In genomic region chr12:120528861-120529525, GRCh38 we compare ENCODE assay signal across 8 cellular contexts. TPM values are rescaled to one million over a fixed set of nuclear protein-coding genes. Genes with fewer than 3 reads are reported as not detected.
A peak's percentile ranks its signal among the peaks of the same experiment; 100 is the strongest.
DNase-seq lines count a peak whose midpoint lies in the region; FAIRE-seq and TF ChIP-seq lines count a peak whose summit lies in the region.

COQ5 (minus strand) TSS chr12:120529158; CDS start chr12:120529141, 17 bp downstream.

- no peaks in the 10 kb centered on the region for H3K79me1 ChIP-seq in neuronal stem cell (ENCODE audit: low read depth, low read length)

- H3K4me3 Mint-ChIP-seq in activated naive CD4-positive, alpha-beta T cell treated with anti-CD3 and anti-CD28 coated beads for 36 hours = peak within 1 kb of the TSS; percentile 100

- no peak within 1 kb of the TSS for H2AK5ac ChIP-seq in neuronal stem cell (ENCODE audit: low read depth, low read length)

- H3K4me1 ChIP-seq in SJSA1 (replicated peaks) = peaks cover 8% of the 10 kb centered on the region
- H3K4me1 ChIP-seq in neuronal stem cell (ENCODE audit: control insufficient read depth in 2 of 2, insufficient read depth in 1 of 2, low read depth in 1 of 2, low read length in 2 of 2) = peaks cover 0 to 7% of the 10 kb centered on the region in 2 donors

- peaks cover 2% of the 10 kb centered on the region for H3K36me3 Mint-ChIP-seq in activated naive CD4-positive, alpha-beta T cell treated with anti-CD3 and anti-CD28 coated beads for 36 hours (ENCODE audit: low read depth)

- H2BK120ac ChIP-seq in neuronal stem cell (ENCODE audit: low read depth, low read length) = no peak within 1 kb of the TSS

- TF ChIP-seq CTCF in subcutaneous adipose tissue (IDR thresholded peaks at IDR 0.05; ENCODE audit: low read depth) = no peak

- peaks cover 22% of the 10 kb centered on the region for H3K4me1 Mint-ChIP-seq in activated naive CD4-positive, alpha-beta T cell treated with anti-CD3 and anti-CD28 coated beads for 36 hours (ENCODE audit: low read depth)

- no peak within 1 kb of the TSS for H2BK12ac ChIP-seq in neuronal stem cell (ENCODE audit: low read length)

- H3K18ac ChIP-seq in neuronal stem cell (ENCODE audit: low read length) = peak within 1 kb of the TSS; percentile 98

- FAIRE-seq in H54 (lab: Jason Lieb, UNC) (no peak), frontal cortex (lab: Jason Lieb, UNC) (no peak)

- CTCF ChIA-PET in activated naive CD4-positive, alpha-beta T cell treated with anti-CD3 and anti-CD28 coated beads for 36 hours (lab: Charles Lee) = interaction anchor here (0.6 to 1.3 kb wide), 6 partner anchors 9 to 505 kb away, joined by 3 to 5 read pairs (median 3); no protein-coding TSS in a partner anchor

- H3K27ac ChIP-seq in SJSA1 = peak within 1 kb of the TSS; percentile 87
- H3K27ac ChIP-seq in neuronal stem cell (replicated peaks; ENCODE audit: low read length) = peak within 1 kb of the TSS; percentile 94

- H4K8ac ChIP-seq in neuronal stem cell (ENCODE audit: low read depth, low read length) = peak within 1 kb of the TSS; percentile 86

- H3K36me3 ChIP-seq in SJSA1 = 0 out of 2 replicates have a peak, but pooled peaks cover 7% of the 10 kb centered on the region
- peaks cover 2 to 17% of the 10 kb centered on the region in 2 donors for H3K36me3 ChIP-seq in neuronal stem cell (replicated peaks in 1 of 2; ENCODE audit: control insufficient read depth in 2 of 2, insufficient read depth in 2 of 2, low read length in 2 of 2)

- H3K14ac ChIP-seq in neuronal stem cell (ENCODE audit: low read length) = no peak within 1 kb of the TSS

- H3K4me2 ChIP-seq in neuronal stem cell (ENCODE audit: insufficient read depth, low read length, poor library complexity, severe bottlenecking) = peak within 1 kb of the TSS; percentile 83

- H3K27me3 Mint-ChIP-seq in activated naive CD4-positive, alpha-beta T cell treated with anti-CD3 and anti-CD28 coated beads for 36 hours (ENCODE audit: low read depth) = no peaks in the 10 kb centered on the region

- peak within 1 kb of the TSS; percentile 99 for H3K27ac Mint-ChIP-seq in activated naive CD4-positive, alpha-beta T cell treated with anti-CD3 and anti-CD28 coated beads for 36 hours

- no peak within 1 kb of the TSS for H3K4ac ChIP-seq in neuronal stem cell (ENCODE audit: low read length)

- DNase-seq in EL (peak; percentile 85), H54 (ENCODE audit: insufficient read length, low spot score) (peak; percentile 67), M059J (ENCODE audit: low read depth) (peak; percentile 81), SJSA1 (ENCODE audit: low read depth in 1 of 2, low spot score in 2 of 2) (peak; percentile 86), frontal cortex (ENCODE audit: low spot score in 2 of 2) (peak; percentile 64 to 81), neuronal stem cell (ENCODE audit: low spot score) (peak; percentile 88)
- DNase-seq in activated naive CD4-positive, alpha-beta T cell treated with anti-CD3 and anti-CD28 coated beads for 36 hours = peak; percentile 93

- H3K9me3 ChIP-seq in SJSA1 (replicated peaks) = no peaks in the 10 kb centered on the region
- H3K9me3 ChIP-seq in neuronal stem cell (replicated peaks in 1 of 2; ENCODE audit: control insufficient read depth in 2 of 2, insufficient read depth in 1 of 2, low read depth in 1 of 2, low read length in 2 of 2) = no peaks in the 10 kb centered on the region

- H3K9ac ChIP-seq in neuronal stem cell (ENCODE audit: low read depth, low read length, poor library complexity) = peak within 1 kb of the TSS; percentile 96

- H3K23ac ChIP-seq in neuronal stem cell (ENCODE audit: low read depth, low read length, poor library complexity) = peak within 1 kb of the TSS; percentile 75

- no CpG with 5 or more reads among the region's 38 CpGs for WGBS in neuronal stem cell (ENCODE audit: extremely low coverage in 2 of 2, insufficient read length in 2 of 2, insufficient replicate concordance in 1 of 2), 2 donors

- H3K4me3 ChIP-seq in SJSA1 (peak within 1 kb of the TSS; percentile 67), neuronal stem cell (ENCODE audit: low read length in 2 of 2) (peak within 1 kb of the TSS; percentile 87 to 98)

- H3K9me3 Mint-ChIP-seq in activated naive CD4-positive, alpha-beta T cell treated with anti-CD3 and anti-CD28 coated beads for 36 hours = no peaks in the 10 kb centered on the region

- peak within 1 kb of the TSS; percentile 94 for H2AFZ ChIP-seq in neuronal stem cell (ENCODE audit: low read length)

- intact Hi-C loops in activated naive CD4-positive, alpha-beta T cell treated with anti-CD3 and anti-CD28 coated beads for 36 hours (cut with micrococcal nuclease) = no loop called here

- H2BK5ac ChIP-seq in neuronal stem cell (ENCODE audit: low read length) = no peak within 1 kb of the TSS

- H3K27me3 ChIP-seq in SJSA1 (replicated peaks) (no peaks in the 10 kb centered on the region), neuronal stem cell (ENCODE audit: control insufficient read depth in 3 of 3, insufficient read depth in 3 of 3, low read depth in 1 of 3, low read length in 3 of 3) (no peaks in the 10 kb centered on the region)

- peak; percentile 65 for TF ChIP-seq POLR2A in H54 (IDR thresholded peaks at IDR 0.05; ENCODE audit: low read depth, low read length)

- no peak within 1 kb of the TSS for H2BK15ac ChIP-seq in neuronal stem cell (ENCODE audit: low read length)

- no peak within 1 kb of the TSS for H4K91ac ChIP-seq in neuronal stem cell (ENCODE audit: low read depth, low read length, poor library complexity)

RNA-seq across cellular contexts. Expression of gene COQ5, which starts in this region (rescaled TPM):
- total RNA-seq in M059J (2014; rRNA removed; shearing (Covaris generic)) = 34.4 and 39.3 TPM in 2 replicates
- total RNA-seq in SJSA1 (2014; rRNA removed; shearing (Covaris generic)) = 42.3 and 47.8 TPM in 2 replicates
- total RNA-seq in activated naive CD4-positive, alpha-beta T cell treated with anti-CD3 and anti-CD28 coated beads for 36 hours = 10 to 100 TPM; 29.5 TPM
- 25.3 TPM for total RNA-seq in frontal cortex
- polyA plus RNA-seq in neuronal stem cell (2013, experiment 1 of 2) = 46.5 TPM
- polyA plus RNA-seq in neuronal stem cell (2013, experiment 2 of 2) = 46.1 TPM
- total RNA-seq in subcutaneous adipose tissue = 10 to 100 TPM; 29.0 to 33.5 (median 30.5) TPM

Comparison
In these comparisons a context has a peak if more than half of its experiments do, and no peak if none do; other contexts are left out.
1. Peak in every context shown above with its lines: DNase-seq, H3K4me3 ChIP-seq and H3K27ac ChIP-seq.